Comparison of ENCODE assay signal across 8 cellular contexts in genomic region chr9:14428781-14429230, GRCh38.
DNase-seq lines count a peak whose midpoint lies in the region; ATAC-seq, FAIRE-seq and TF ChIP-seq lines count a peak whose summit lies in the region.

No MANE protein-coding gene starts in this region.

- H3K79me2 ChIP-seq in hepatocyte (no peaks in the 10 kb centered on the region), smooth muscle cell (ENCODE audit: low read depth) (no peaks in the 10 kb centered on the region)

- 15% methylated on average over 11 of the region's 11 CpGs for WGBS in hepatocyte (ENCODE audit: low lambda C conversion rate, missing lambda C conversion rate)
- WGBS in smooth muscle cell (ENCODE audit: low lambda C conversion rate), result 12% methylated on average over 11 of the region's 11 CpGs

- peak; percentile 79 for TF ChIP-seq CTCF in AG09319 (IDR thresholded peaks at IDR 0.05; ENCODE audit: low read depth, low read length)
- peak; percentile 84 for TF ChIP-seq CTCF in hepatocyte (IDR thresholded peaks at IDR 0.05; ENCODE audit: poor library complexity)
- peak; percentile 81 for TF ChIP-seq CTCF in smooth muscle cell (IDR thresholded peaks at IDR 0.05; ENCODE audit: borderline replicate concordance, insufficient read depth, poor library complexity, severe bottlenecking)

- no peaks in the 10 kb centered on the region for H3K36me3 ChIP-seq in hepatocyte (replicated peaks; ENCODE audit: insufficient read depth, low read depth)
- no peaks in the 10 kb centered on the region for H3K36me3 ChIP-seq in smooth muscle cell (ENCODE audit: low read depth)

- H3K4me1 ChIP-seq in hepatocyte (ENCODE audit: insufficient read depth) (no peaks in the 10 kb centered on the region), smooth muscle cell (ENCODE audit: low read depth) (peaks cover 9% of the 10 kb centered on the region)

- no peaks in the 10 kb centered on the region for H3K27me3 ChIP-seq in hepatocyte
- H3K27me3 ChIP-seq in smooth muscle cell (ENCODE audit: low read depth), result no peaks in the 10 kb centered on the region

- FAIRE-seq in GM18507 (lab: Jason Lieb, UNC), result peak; percentile 52

- ATAC-seq in GM21367 (IDR thresholded peaks at IDR 0.05; ENCODE audit: unreplicated experiment), result no peak

- H3K27ac ChIP-seq in hepatocyte (no peak overlapping the region), smooth muscle cell (ENCODE audit: low read depth) (no peak overlapping the region)

- H3K9me2 ChIP-seq in hepatocyte (replicated peaks; ENCODE audit: insufficient read depth), result no peaks in the 10 kb centered on the region

- H3K4me2 ChIP-seq in hepatocyte (no peak overlapping the region), smooth muscle cell (no peak overlapping the region)

- peak; percentile 52 for DNase-seq in AG09319 (ENCODE audit: extremely low read depth, low read depth)
- DNase-seq in GM18507 (ENCODE audit: extremely low spot score, insufficient read length, low read depth), result no peak
- DNase-seq in HuH-7.5 (ENCODE audit: low spot score), result peak; percentile 19
- DNase-seq in OCI-M1 (lab: John Stamatoyannopoulos, UW), result peak; percentile 71
- peak; percentile 63 for DNase-seq in amniotic epithelial cell (ENCODE audit: low read depth)
- DNase-seq in hepatocyte (ENCODE audit: low spot score), result peak; percentile 89
- DNase-seq in smooth muscle cell (lab: John Stamatoyannopoulos, UW; ENCODE audit: unreplicated experiment), result peak; percentile 24

- H3K4me3 ChIP-seq in hepatocyte (no peak overlapping the region), smooth muscle cell (no peak overlapping the region)

- H2AFZ ChIP-seq in hepatocyte (no peak overlapping the region), smooth muscle cell (ENCODE audit: low read depth) (no peak overlapping the region)

- H3F3A ChIP-seq in smooth muscle cell (ENCODE audit: low read depth), result no peaks in the 10 kb centered on the region

- H4K20me1 ChIP-seq in hepatocyte (ENCODE audit: insufficient read depth, poor library complexity, severe bottlenecking) (no peaks in the 10 kb centered on the region), smooth muscle cell (ENCODE audit: low read depth) (no peaks in the 10 kb centered on the region)

- H3K9ac ChIP-seq in smooth muscle cell (ENCODE audit: low read depth), result no peak overlapping the region

- H3K9me3 ChIP-seq in hepatocyte (ENCODE audit: low read depth) (no peaks in the 10 kb centered on the region), smooth muscle cell (replicated peaks; ENCODE audit: low read depth) (no peaks in the 10 kb centered on the region)
